Comparison of ENCODE assay signal across 19 cellular contexts in the genomic region with DNA sequence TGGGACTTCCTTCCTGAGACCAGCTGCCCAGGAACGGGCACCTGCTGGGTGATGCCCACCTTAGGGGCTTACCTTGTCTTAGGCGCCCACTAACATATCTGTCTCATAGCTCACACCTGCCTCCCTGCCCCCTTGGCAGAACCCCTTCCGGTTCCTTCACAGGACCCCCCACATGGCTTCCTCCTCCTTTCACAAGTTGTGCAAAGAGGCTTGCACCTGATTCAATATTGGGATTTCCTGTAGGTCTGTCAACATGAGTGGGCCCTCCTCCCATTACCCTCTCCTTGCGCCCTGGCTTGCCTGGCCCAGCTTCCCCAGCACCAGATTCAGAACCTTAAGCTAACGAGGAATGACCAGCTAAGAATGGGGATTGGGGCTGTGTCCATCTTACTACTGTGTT. TPM values are rescaled to one million over a fixed set of nuclear protein-coding genes. Genes with fewer than 3 reads are reported as not detected.
A peak's percentile ranks its signal among the peaks of the same experiment; 100 is the strongest.
DNase-seq lines count a peak whose midpoint lies in the region; ATAC-seq and TF ChIP-seq lines count a peak whose summit lies in the region.
"Had no signal": no experiment of that assay in that cellular context is flagged by ENCODE, and none has a peak within 500 bp of the region (broad histone marks: within the 10 kb centered on the region; RNA-seq: fewer than 3 reads in every experiment).

No MANE protein-coding gene starts in this region.

- intact Hi-C loops in body of pancreas (cut with DNase I): no loop called here

- no peak overlapping the region for H3K27ac ChIP-seq in BLaER1 treated with 17β-estradiol and CSF1 and Interleukin-3, amounts not matched to agents 10 nM and 100 nM
- peak overlapping the region in 3 of 4 donors; percentile 5 to 58 (median 23) for H3K27ac ChIP-seq in body of pancreas
- H3K27ac ChIP-seq: neutrophil had no signal

- peaks cover 17% of the 10 kb centered on the region for H3K4me1 Mint-ChIP-seq in neural crest cell
- peaks cover 6 to 18% (median 12%) of the 10 kb centered on the region in 3 donors for H3K4me1 Mint-ChIP-seq in T-cell

- POLR2A ChIA-PET in T-cell (lab: Charles Lee): no interaction called here

- H3K27ac Mint-ChIP-seq in neural crest cell (ENCODE audit: unreplicated experiment): no peak overlapping the region
- H3K27ac Mint-ChIP-seq in T-cell: no peak overlapping the region
- H3K27ac Mint-ChIP-seq: activated CD8-positive, alpha-beta T cell treated with anti-CD3 and anti-CD28 coated beads, Interleukin-2, amount 10 ng/mL, durations not matched to agents 7 days and 5 days; activated naive CD8-positive, alpha-beta T cell; CD4-positive, CD25-positive, alpha-beta regulatory T cell; T-helper 17 cell had no signal

- H3K4me3 Mint-ChIP-seq in neural crest cell (peak overlapping the region; percentile 80), T-cell (no peak overlapping the region)
- H3K4me3 Mint-ChIP-seq: activated CD8-positive, alpha-beta T cell treated with anti-CD3 and anti-CD28 coated beads, Interleukin-2, amount 10 ng/mL, durations not matched to agents 7 days and 5 days; activated naive CD8-positive, alpha-beta T cell; CD4-positive, CD25-positive, alpha-beta regulatory T cell; T-helper 17 cell had no signal

- ATAC-seq in body of pancreas (no peak), GM21737 (IDR thresholded peaks at IDR 0.05; ENCODE audit: unreplicated experiment) (no peak), GM21619 (IDR thresholded peaks at IDR 0.05; ENCODE audit: unreplicated experiment) (no peak), T-cell (replicated peaks in 1 of 4) (no peak)
- ATAC-seq: activated CD8-positive, alpha-beta T cell treated with anti-CD3 and anti-CD28 coated beads, Interleukin-2, amount 10 ng/mL, durations not matched to agents 7 days and 5 days; T-helper 17 cell had no signal

- CTCF ChIA-PET in T-cell (lab: Charles Lee): interaction anchor here in 1 of 2 donors (1.0 kb wide), 1 partner anchor 9 kb away, joined by 4 read pairs; no protein-coding TSS in a partner anchor

- H3K27me3 Mint-ChIP-seq in neural crest cell (ENCODE audit: low read depth) (peaks cover 67% of the 10 kb centered on the region), T-cell (peaks cover 43 to 52% of the 10 kb centered on the region in 2 donors)

- DNase-seq in NCI-H146 treated with DMSO at 0.1 percent for 48 hours (lab: John Stamatoyannopoulos, UW; ENCODE audit: unreplicated experiment) (peak; percentile 68), body of pancreas (no peak), neural crest cell (ENCODE audit: low read depth, low spot score) (no peak), hypothalamus (lab: John Stamatoyannopoulos, UW) (no peak), T-cell (no peak)
- DNase-seq: activated CD8-positive, alpha-beta T cell treated with anti-CD3 and anti-CD28 coated beads, Interleukin-2, amount 10 ng/mL, durations not matched to agents 7 days and 5 days; activated T-cell treated with anti-CD3 and anti-CD28 coated beads, Interleukin-2, amount 50 U/mL, for 48 hours; CD4-positive, CD25-positive, alpha-beta regulatory T cell; Kasumi-1; NCI-H1092 treated with DMSO at 0.1 percent for 48 hours; NCI-H345; stimulated activated naive CD4-positive, alpha-beta T cell treated with Interleukin-2 at 50 U/mL for 16 hours; T-helper 17 cell had no signal

- TF ChIP-seq CTCF in body of pancreas (IDR thresholded peaks at IDR 0.05) (no peak), neural crest cell (conservative IDR thresholded peaks at IDR 0.05) (no peak)

- H4K20me1 ChIP-seq in BLaER1 treated with 17β-estradiol and CSF1 and Interleukin-3, amounts not matched to agents 10 nM and 100 nM: peaks cover 0 to 45% (median 17%) of the 10 kb centered on the region in 11 experiments; a peak in 14 of 22 replicates

- H3K9me3 Mint-ChIP-seq in neural crest cell (no peaks in the 10 kb centered on the region), T-cell (no peaks in the 10 kb centered on the region)

- H3K36me3 Mint-ChIP-seq in neural crest cell (ENCODE audit: low read depth) (no peaks in the 10 kb centered on the region), T-cell (no peaks in the 10 kb centered on the region)
- H3K36me3 Mint-ChIP-seq: activated naive CD8-positive, alpha-beta T cell; CD4-positive, CD25-positive, alpha-beta regulatory T cell had no signal

- peaks cover 48 to 66% (median 57%) of the 10 kb centered on the region in 11 experiments for H3K27me3 ChIP-seq in BLaER1 treated with 17β-estradiol and CSF1 and Interleukin-3, amounts not matched to agents 10 nM and 100 nM
- no peaks in the 10 kb centered on the region for H3K27me3 ChIP-seq in body of pancreas

- TF ChIP-seq POLR2A in body of pancreas (IDR thresholded peaks at IDR 0.05): no peak

- H3K36me3 ChIP-seq in BLaER1 treated with 17β-estradiol and CSF1 and Interleukin-3, amounts not matched to agents 10 nM and 100 nM: no peaks in the 10 kb centered on the region
- no peaks in the 10 kb centered on the region for H3K36me3 ChIP-seq in body of pancreas (replicated peaks in 1 of 2; ENCODE audit: insufficient read depth in 1 of 2, low read depth in 2 of 2)
- H3K36me3 ChIP-seq: neutrophil, tibial nerve had no signal

- H3K9ac ChIP-seq in BLaER1 treated with 17β-estradiol and CSF1 and Interleukin-3, amounts not matched to agents 10 nM and 100 nM: no peak overlapping the region

- H3K4me2 ChIP-seq in BLaER1 treated with 17β-estradiol and CSF1 and Interleukin-3, amounts not matched to agents 10 nM and 100 nM: peak overlapping the region in 6 of 11 experiments; percentile 6 to 41 (median 16); a peak in 5 of 22 replicates

- no peaks in the 10 kb centered on the region for H3K9me3 ChIP-seq in BLaER1 treated with 17β-estradiol and CSF1 and Interleukin-3, amounts not matched to agents 10 nM and 100 nM (replicated peaks in 1 of 11)
- H3K9me3 ChIP-seq in body of pancreas: no peaks in the 10 kb centered on the region
- H3K9me3 ChIP-seq: neutrophil, tibial nerve had no signal

- peaks cover 5 to 25% (median 19%) of the 10 kb centered on the region in 10 experiments; a peak in 16 of 20 replicates for H3K4me1 ChIP-seq in BLaER1 treated with 17β-estradiol and CSF1 and Interleukin-3, amounts not matched to agents 10 nM and 100 nM
- peaks cover 34% of the 10 kb centered on the region for H3K4me1 ChIP-seq in body of pancreas

- 59 to 67% methylated on average over 5 of the region's 5 CpGs for WGBS in body of pancreas, 2 donors

- no peak overlapping the region for H3K4me3 ChIP-seq in BLaER1 treated with 17β-estradiol and CSF1 and Interleukin-3, amounts not matched to agents 10 nM and 100 nM
- H3K4me3 ChIP-seq in body of pancreas: no peak overlapping the region
- H3K4me3 ChIP-seq: tibial nerve had no signal

RNA-seq across cellular contexts. Expression of a gene that starts 0.6 kb away (rescaled TPM):
- total RNA-seq in body of pancreas: not detected
- 0.55 and 0.98 TPM in 2 replicates for total RNA-seq in neural crest cell
- total RNA-seq in T-cell: not detected
- total RNA-seq: activated CD8-positive, alpha-beta T cell treated with anti-CD3 and anti-CD28 coated beads, Interleukin-2, amount 10 ng/mL, durations not matched to agents 7 days and 5 days; CD4-positive, CD25-positive, alpha-beta regulatory T cell; T-helper 17 cell had no signal

RNA-seq across cellular contexts. Expression of a gene that starts 2.5 kb away (rescaled TPM):
- total RNA-seq in body of pancreas (10 to 100 TPM; 47.2 to 50.4 TPM), neural crest cell (3.2 and 4.0 TPM in 2 replicates), T-cell (under 1 TPM in 1 of 5 donors, not detected in 4; 0.28 TPM)
- total RNA-seq: activated CD8-positive, alpha-beta T cell treated with anti-CD3 and anti-CD28 coated beads, Interleukin-2, amount 10 ng/mL, durations not matched to agents 7 days and 5 days; CD4-positive, CD25-positive, alpha-beta regulatory T cell; T-helper 17 cell had no signal

RNA-seq across cellular contexts. Expression of a gene that starts 15.9 kb away (rescaled TPM):
- total RNA-seq in body of pancreas: 100 to 1,000 TPM in 1 of 2 donors, 10 to 100 TPM in 1; 32.4 to 137 TPM
- total RNA-seq in neural crest cell: 94.5 and 98.9 TPM in 2 replicates
- 10 to 100 TPM; 33.0 to 75.1 (median 53.3) TPM for total RNA-seq in T-cell

RNA-seq across cellular contexts. Expression of a gene that starts 16.0 kb away (rescaled TPM):
- total RNA-seq in body of pancreas (10 to 100 TPM in 1 of 2 donors, 1 to 10 TPM in 1; 7.5 to 12.2 TPM), neural crest cell (23.6 and 27.8 TPM in 2 replicates), T-cell (1 to 10 TPM; 3.2 to 5.9 (median 4.6) TPM)

RNA-seq across cellular contexts. Expression of a gene that starts 40.0 kb away (rescaled TPM):
- total RNA-seq in body of pancreas (10 to 100 TPM; 11.5 to 13.5 TPM), neural crest cell (17.4 and 19.7 TPM in 2 replicates), T-cell (10 to 100 TPM in 3 of 5 donors, 1 to 10 TPM in 2; 8.3 to 13.8 (median 11.9) TPM)

Comparison
In these comparisons a context has a peak if more than half of its experiments do, and no peak if none do; other contexts are left out.
1. H3K27ac ChIP-seq: peak in body of pancreas (3 of 4); none in BLaER1 treated with 17β-estradiol and CSF1 and Interleukin-3, amounts not matched to agents 10 nM and 100 nM (0 of 11).